In genomic region chr2:207153266-207153990, GRCh38 we compare ENCODE assay signal across 13 cellular contexts. TPM values are rescaled to one million over a fixed set of nuclear protein-coding genes. Genes with fewer than 3 reads are reported as not detected.
DNase-seq lines count a peak whose midpoint lies in the region; ATAC-seq and TF ChIP-seq lines count a peak whose summit lies in the region.
"Had no signal": no experiment of that assay in that cellular context is flagged by ENCODE, and none has a peak within 500 bp of the region (broad histone marks: within the 10 kb centered on the region; RNA-seq: fewer than 3 reads in every experiment).

No MANE protein-coding gene starts in this region.

- H3K36me3 Mint-ChIP-seq in dendritic cell treated with granulocyte-macrophage colony-stimulating factor and Interleukin-4, amounts not matched to agents 40 ng/mL and 50 ng/mL, for 4 days (ENCODE audit: low read depth): peaks cover 10% of the 10 kb centered on the region
- peaks cover 5 to 13% (median 8%) of the 10 kb centered on the region in 3 donors for H3K36me3 Mint-ChIP-seq in naive thymus-derived CD8-positive, alpha-beta T cell

- TF ChIP-seq CTCF in left ventricle myocardium inferior (IDR thresholded peaks at IDR 0.05; ENCODE audit: borderline replicate concordance) (no peak), transverse colon (IDR thresholded peaks at IDR 0.05) (no peak), brain microvascular endothelial cell (IDR thresholded peaks at IDR 0.05; ENCODE audit: low read depth, low read length, missing control alignments) (no peak)

- no peak for ATAC-seq in Right ventricle myocardium superior (ENCODE audit: poor library complexity)
- ATAC-seq in naive thymus-derived CD8-positive, alpha-beta T cell: no peak
- ATAC-seq: activated CD8-positive, alpha-beta T cell treated with anti-CD3 and anti-CD28 coated beads for 36 hours had no signal

- H3K9me3 ChIP-seq in left ventricle myocardium inferior (replicated peaks) (no peaks in the 10 kb centered on the region), transverse colon (no peaks in the 10 kb centered on the region)
- H3K9me3 ChIP-seq: Peyer's patch had no signal

- DNase-seq in left ventricle myocardium inferior: no peak
- no peak for DNase-seq in Right ventricle myocardium superior
- DNase-seq in naive thymus-derived CD8-positive, alpha-beta T cell: no peak
- DNase-seq in transverse colon: no peak
- no peak for DNase-seq in brain microvascular endothelial cell
- no peak for DNase-seq in dedifferentiated amniotic fluid mesenchymal stem cell (ENCODE audit: extremely low spot score)
- no peak for DNase-seq in DMS153 (lab: John Stamatoyannopoulos, UW)
- DNase-seq: activated CD8-positive, alpha-beta T cell treated with anti-CD3 and anti-CD28 coated beads for 36 hours; islet precursor cell; Peyer's patch; stimulated activated CD4-positive, alpha-beta T cell treated with anti-CD3 and anti-CD28 coated beads, Interleukin-15, amount 100 ng/mL, for 24 hours had no signal

- in situ Hi-C loops in transverse colon (cut with MboI; ENCODE audit: low pct_ligation_motif_present in 1 of 4, low pct_unique_long_range_greater_than_20kb in 1 of 4, low sequenced_read_pairs in 3 of 4): loop anchor here in 1 of 4 donors (25.0 kb wide), 1 partner anchor 109 kb away; no protein-coding TSS in a partner anchor
- in situ Hi-C loops in brain microvascular endothelial cell (cut with HindIII; ENCODE audit: low pct_ligation_motif_present, low sequenced_read_pairs): no loop called here

- peaks cover 95% of the 10 kb centered on the region for H3K4me1 Mint-ChIP-seq in dendritic cell treated with granulocyte-macrophage colony-stimulating factor and Interleukin-4, amounts not matched to agents 40 ng/mL and 50 ng/mL, for 4 days (ENCODE audit: low read depth)
- peaks cover 51 to 100% (median 94%) of the 10 kb centered on the region in 4 donors for H3K4me1 Mint-ChIP-seq in naive thymus-derived CD8-positive, alpha-beta T cell

- TF ChIP-seq POLR2A in transverse colon (IDR thresholded peaks at IDR 0.05): no peak

- H3K27ac Mint-ChIP-seq in dendritic cell treated with granulocyte-macrophage colony-stimulating factor and Interleukin-4, amounts not matched to agents 40 ng/mL and 50 ng/mL, for 4 days: peak overlapping the region; percentile 77
- H3K27ac Mint-ChIP-seq in naive thymus-derived CD8-positive, alpha-beta T cell: peak overlapping the region in 9 of 10 donors; percentile 2 to 88 (median 43)
- H3K27ac Mint-ChIP-seq: activated CD8-positive, alpha-beta T cell treated with anti-CD3 and anti-CD28 coated beads for 36 hours; T-helper 2 cell treated with Interferon-gamma antibody and Interleukin-4, amounts not matched to agents 5 μg/mL and 100 μg/mL, for 36 hours had no signal

- H3K27me3 ChIP-seq in left ventricle myocardium inferior (ENCODE audit: low read depth) (no peaks in the 10 kb centered on the region), transverse colon (no peaks in the 10 kb centered on the region), brain microvascular endothelial cell (replicated peaks) (no peaks in the 10 kb centered on the region)
- H3K27me3 ChIP-seq: Peyer's patch had no signal

- no peak for TF ChIP-seq EP300 in transverse colon (IDR thresholded peaks at IDR 0.05; ENCODE audit: low read depth)

- H3K4me3 Mint-ChIP-seq in dendritic cell treated with granulocyte-macrophage colony-stimulating factor and Interleukin-4, amounts not matched to agents 40 ng/mL and 50 ng/mL, for 4 days: no peak overlapping the region
- H3K4me3 Mint-ChIP-seq in naive thymus-derived CD8-positive, alpha-beta T cell: peak overlapping the region in 4 of 10 donors; percentile 10 to 59 (median 28)
- H3K4me3 Mint-ChIP-seq: activated CD8-positive, alpha-beta T cell treated with anti-CD3 and anti-CD28 coated beads for 36 hours had no signal

- H3K27ac ChIP-seq in left ventricle myocardium inferior (replicated peaks) (peak overlapping the region; percentile 100), transverse colon (peak overlapping the region; percentile 44 to 72 (median 50)), brain microvascular endothelial cell (no peak overlapping the region)

- WGBS in transverse colon (ENCODE audit: low coverage in 1 of 2), 2 donors: 36 to 45% methylated on average over 1 of the region's 1 CpG

- no peaks in the 10 kb centered on the region for H3K36me3 ChIP-seq in left ventricle myocardium inferior
- no peaks in the 10 kb centered on the region for H3K36me3 ChIP-seq in transverse colon
- peaks cover 10% of the 10 kb centered on the region for H3K36me3 ChIP-seq in brain microvascular endothelial cell (replicated peaks)
- H3K36me3 ChIP-seq: Peyer's patch had no signal

- no peaks in the 10 kb centered on the region for H3K27me3 Mint-ChIP-seq in dendritic cell treated with granulocyte-macrophage colony-stimulating factor and Interleukin-4, amounts not matched to agents 40 ng/mL and 50 ng/mL, for 4 days
- H3K27me3 Mint-ChIP-seq in naive thymus-derived CD8-positive, alpha-beta T cell: no peaks in the 10 kb centered on the region
- H3K27me3 Mint-ChIP-seq: activated CD8-positive, alpha-beta T cell treated with anti-CD3 and anti-CD28 coated beads for 36 hours had no signal

- POLR2A ChIA-PET in naive thymus-derived CD8-positive, alpha-beta T cell (lab: Charles Lee): interaction anchor here (1.0 to 5.2 kb wide), 4 partner anchors 10 to 80 kb away, joined by 3 to 72 read pairs (median 33); partner anchors contain the start of gene KLF7

- H3K9me3 Mint-ChIP-seq in dendritic cell treated with granulocyte-macrophage colony-stimulating factor and Interleukin-4, amounts not matched to agents 40 ng/mL and 50 ng/mL, for 4 days: no peaks in the 10 kb centered on the region
- H3K9me3 Mint-ChIP-seq in naive thymus-derived CD8-positive, alpha-beta T cell: peaks cover 0 to 1% (median 0%) of the 10 kb centered on the region in 9 donors
- H3K9me3 Mint-ChIP-seq: activated CD8-positive, alpha-beta T cell treated with anti-CD3 and anti-CD28 coated beads for 36 hours; T-helper 2 cell treated with Interferon-gamma antibody and Interleukin-4, amounts not matched to agents 5 μg/mL and 100 μg/mL, for 36 hours had no signal

- intact Hi-C loops in left ventricle myocardium inferior (cut with micrococcal nuclease) (loop anchor here (10.0 kb wide), 1 partner anchor 69 kb away; no protein-coding TSS in a partner anchor), Right ventricle myocardium superior (cut with DNase I) (no loop called here), transverse colon (cut with DNase I; ENCODE audit: low total_unique reads) (no loop called here)
- intact Hi-C loops in dendritic cell treated with granulocyte-macrophage colony-stimulating factor and Interleukin-4, amounts not matched to agents 40 ng/mL and 50 ng/mL, for 4 days (cut with micrococcal nuclease): no loop called here

- H3K4me1 ChIP-seq in left ventricle myocardium inferior (peaks cover 100% of the 10 kb centered on the region), transverse colon (peaks cover 33 to 78% (median 47%) of the 10 kb centered on the region in 4 donors)

- H3K4me3 ChIP-seq in left ventricle myocardium inferior (no peak overlapping the region), transverse colon (no peak overlapping the region), brain microvascular endothelial cell (ENCODE audit: low read depth, low read length) (no peak overlapping the region)
- H3K4me3 ChIP-seq: Peyer's patch had no signal

RNA-seq across cellular contexts. Expression of gene KLF7, which starts 12.3 kb away (rescaled TPM):
- total RNA-seq in left ventricle myocardium inferior (24.2 TPM), Right ventricle myocardium superior (19.2 TPM), transverse colon (10 to 100 TPM in 1 of 4 donors, 1 to 10 TPM in 3; 6.2 to 43.4 (median 6.8) TPM)
- total RNA-seq in naive thymus-derived CD8-positive, alpha-beta T cell: 10 to 100 TPM; 79.5 to 89.2 TPM
- polyA plus RNA-seq in naive thymus-derived CD8-positive, alpha-beta T cell: 10 to 100 TPM; 15.2 to 29.6 (median 16.3) TPM
